7 cellular contexts compared by ENCODE assay signal in genomic region chr2:238633426-238634328, GRCh38.
"Had no signal": no experiment of that assay in that cellular context is flagged by ENCODE, and none has a peak within 500 bp of the region (broad histone marks: within the 10 kb centered on the region; RNA-seq: fewer than 3 reads in every experiment).

No MANE protein-coding gene starts in this region.

- DNase-seq: GM23248, GOT3, H7, HFFc6, IMR-90, KBM-7 had no signal

- H3K4me3 Mint-ChIP-seq: HFFc6 had no signal

- ATAC-seq: HCT116 had no signal

- H3K27ac Mint-ChIP-seq: HFFc6 had no signal

- H3K9me3 Mint-ChIP-seq: HFFc6 had no signal
